In genomic region chr2:98247383-98247782, GRCh38 we compare ENCODE assay signal across 28 cellular contexts.
"Had no signal": no experiment of that assay in that cellular context is flagged by ENCODE, and none has a peak within 500 bp of the region (broad histone marks: within the 10 kb centered on the region; RNA-seq: fewer than 3 reads in every experiment).

No MANE protein-coding gene starts in this region.

- H3K27me3 ChIP-seq: neural progenitor cell, ovary, spleen, stomach, thyroid gland, tibial nerve, upper lobe of left lung, vagina had no signal

- H2AFZ ChIP-seq: neural progenitor cell, parathyroid adenoma had no signal

- H3K9ac ChIP-seq: neural progenitor cell, parathyroid adenoma had no signal

- ATAC-seq: naive thymus-derived CD4-positive, alpha-beta T cell; natural killer cell; psoas muscle; right cardiac atrium; sciatic nerve; stimulated activated effector memory CD8-positive, alpha-beta T cell treated with anti-CD3 and anti-CD28 coated beads, Interleukin-12 subunit alpha, Interleukin-12 subunit beta, amount 100 ng/mL, for 72 hours; stimulated activated naive B cell treated with anti-CD40 and anti-IgM and Interleukin-4, amounts not matched to agents 10 μg/mL and 1 μg/mL and 100 μg/mL, for 72 hours had no signal

- H3K36me3 ChIP-seq: neural progenitor cell, ovary, spleen, stomach, thoracic aorta, thyroid gland, tibial nerve, upper lobe of left lung, vagina had no signal

- FAIRE-seq: urothelium cell line had no signal

- H3K4me1 ChIP-seq: neural progenitor cell, parathyroid adenoma, psoas muscle, stomach, thyroid gland, tibial nerve, upper lobe of left lung, vagina had no signal

- H3K4me2 ChIP-seq: neural progenitor cell, smooth muscle cell had no signal

- H3K9me3 ChIP-seq: ovary, thyroid gland, vagina had no signal

- H3K79me2 ChIP-seq: parathyroid adenoma had no signal

- H3K27ac ChIP-seq: neural progenitor cell, ovary, parathyroid adenoma, psoas muscle, skin epidermis, spleen, stomach, thoracic aorta, thyroid gland, tibial nerve, upper lobe of left lung, vagina had no signal

- H3K4me3 ChIP-seq: neural progenitor cell, ovary, psoas muscle, skin epidermis, smooth muscle cell, spleen, stomach, thoracic aorta, thyroid gland, tibial nerve, upper lobe of left lung, vagina had no signal

- DNase-seq: naive thymus-derived CD4-positive, alpha-beta T cell; natural killer cell; occipital lobe; ovary; posterior cingulate gyrus; psoas muscle; right cardiac atrium; spleen; stimulated activated CD4-positive, alpha-beta T cell treated with anti-CD3 and anti-CD28 coated beads, Interleukin-15, amount 100 ng/mL, for 24 hours; stimulated activated CD4-positive, alpha-beta T cell treated with anti-CD3 and anti-CD28 coated beads, Interleukin-2, amount 100 ng/mL, for 24 hours; stimulated activated CD4-positive, alpha-beta T cell treated with anti-CD3 and anti-CD28 coated beads, Interleukin-2, amount 100 ng/mL, for 48 hours; stimulated activated CD4-positive, alpha-beta T cell treated with anti-CD3 and anti-CD28 coated beads, Interleukin-4, amount 100 ng/mL, for 24 hours; stimulated activated naive B cell treated with anti-CD40 and anti-IgM and Interleukin-4, amounts not matched to agents 10 μg/mL and 1 μg/mL and 100 μg/mL, for 72 hours; stimulated activated naive CD4-positive, alpha-beta T cell treated with Interleukin-2 at 50 U/mL for 16 hours; stomach; thyroid gland; trophoblast cell; upper lobe of left lung had no signal
